In the genomic region with DNA sequence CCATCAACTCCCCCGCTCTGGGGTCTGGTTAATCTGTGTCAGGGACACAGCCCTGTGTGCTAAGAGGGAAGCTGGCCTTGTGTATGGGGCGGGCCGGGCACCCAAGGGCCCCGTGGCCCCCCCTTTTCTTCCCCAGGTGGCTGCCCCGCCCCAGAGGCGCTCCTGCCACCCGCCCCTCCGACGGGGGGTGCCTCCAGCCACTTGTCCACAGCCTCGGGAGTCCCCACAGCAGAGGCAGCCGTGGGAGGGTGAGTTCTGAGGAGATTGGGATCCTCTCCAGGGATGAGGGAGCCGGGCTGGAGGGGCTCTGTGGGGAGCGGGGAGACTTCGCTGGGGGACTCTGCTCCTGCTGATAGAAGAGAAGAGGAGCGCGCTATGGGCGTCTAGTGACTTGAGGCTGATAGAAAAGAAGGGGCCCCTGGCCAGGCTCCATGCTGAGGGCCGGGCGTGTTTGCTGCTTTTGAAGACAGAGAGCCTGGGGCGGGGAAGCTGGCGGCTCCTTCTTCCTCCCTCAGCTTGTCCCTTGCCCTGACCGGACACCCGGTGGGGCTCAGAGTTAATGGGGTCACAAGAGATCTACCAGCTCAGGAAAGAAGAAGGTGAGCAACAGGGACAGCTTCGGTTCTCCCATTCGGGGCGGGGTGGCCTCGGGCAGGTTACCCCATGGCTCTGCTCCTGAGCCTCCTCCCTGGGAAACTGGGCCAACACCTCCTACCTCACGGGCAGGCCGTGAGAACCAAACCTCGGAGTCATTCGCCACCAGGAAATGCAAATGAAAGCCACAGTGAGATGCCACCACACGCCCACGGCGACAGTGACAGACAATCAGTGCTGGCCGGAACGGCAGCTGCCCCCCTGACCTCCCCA, we compare ENCODE assay signal across 10 cellular contexts.
A peak's percentile ranks its signal among the peaks of the same experiment; 100 is the strongest.
DNase-seq lines count a peak whose midpoint lies in the region; FAIRE-seq and TF ChIP-seq lines count a peak whose summit lies in the region.
"Had no signal": no experiment of that assay in that cellular context is flagged by ENCODE, and none has a peak within 500 bp of the region (broad histone marks: within the 10 kb centered on the region; RNA-seq: fewer than 3 reads in every experiment).

No MANE protein-coding gene starts in this region.

- peaks cover 9% of the 10 kb centered on the region for H3K27me3 Mint-ChIP-seq in T-helper 2 cell treated with Interferon-gamma antibody and Interleukin-4, amounts not matched to agents 5 μg/mL and 100 μg/mL, for 36 hours (ENCODE audit: low read depth)

- peak overlapping the region; percentile 98 for H3K27ac Mint-ChIP-seq in T-helper 2 cell treated with Interferon-gamma antibody and Interleukin-4, amounts not matched to agents 5 μg/mL and 100 μg/mL, for 36 hours

- TF ChIP-seq CTCF in breast epithelium (IDR thresholded peaks at IDR 0.05), result no peak
- no peak for TF ChIP-seq CTCF in esophagus muscularis mucosa (IDR thresholded peaks at IDR 0.05)

- TF ChIP-seq EP300 in esophagus muscularis mucosa (IDR thresholded peaks at IDR 0.05), result no peak

- peaks cover 1% of the 10 kb centered on the region for H3K36me3 Mint-ChIP-seq in T-helper 2 cell treated with Interferon-gamma antibody and Interleukin-4, amounts not matched to agents 5 μg/mL and 100 μg/mL, for 36 hours (ENCODE audit: low read depth)

- H3K9me3 ChIP-seq in breast epithelium (no peaks in the 10 kb centered on the region), esophagus muscularis mucosa (no peaks in the 10 kb centered on the region)

- H3K27ac ChIP-seq in breast epithelium, result peak overlapping the region; percentile 69 to 79
- no peak overlapping the region for H3K27ac ChIP-seq in esophagus muscularis mucosa (replicated peaks in 1 of 4)

- no peaks in the 10 kb centered on the region for H3K9me3 Mint-ChIP-seq in T-helper 2 cell treated with Interferon-gamma antibody and Interleukin-4, amounts not matched to agents 5 μg/mL and 100 μg/mL, for 36 hours
- H3K9me3 Mint-ChIP-seq: naive B cell had no signal

- FAIRE-seq in GM18507 (lab: Jason Lieb, UNC), result peak; percentile 59
- FAIRE-seq: TTC549 had no signal

- H3K4me3 Mint-ChIP-seq in T-helper 2 cell treated with Interferon-gamma antibody and Interleukin-4, amounts not matched to agents 5 μg/mL and 100 μg/mL, for 36 hours, result peak overlapping the region; percentile 88

- intact Hi-C loops in breast epithelium (cut with DNase I; ENCODE audit: low total_unique reads), result no loop called here
- intact Hi-C loops in esophagus muscularis mucosa (cut with DNase I), result no loop called here

- H3K27me3 ChIP-seq in breast epithelium, result no peaks in the 10 kb centered on the region
- H3K27me3 ChIP-seq in esophagus muscularis mucosa, result peaks cover 0 to 29% (median 0%) of the 10 kb centered on the region in 4 donors

- H3K36me3 ChIP-seq in breast epithelium (no peaks in the 10 kb centered on the region), esophagus muscularis mucosa (no peaks in the 10 kb centered on the region)

- TF ChIP-seq POLR2A in breast epithelium (IDR thresholded peaks at IDR 0.05) (no peak), esophagus muscularis mucosa (IDR thresholded peaks at IDR 0.05; ENCODE audit: low read depth) (no peak)

- peak overlapping the region in 2 of 3 donors; percentile 36 to 57 for H3K4me3 ChIP-seq in breast epithelium
- H3K4me3 ChIP-seq in esophagus muscularis mucosa, result no peak overlapping the region

- H3K4me1 Mint-ChIP-seq in T-helper 2 cell treated with Interferon-gamma antibody and Interleukin-4, amounts not matched to agents 5 μg/mL and 100 μg/mL, for 36 hours (ENCODE audit: low read depth), result peaks cover 42% of the 10 kb centered on the region

- WGBS in esophagus muscularis mucosa, result 85% methylated on average over 35 of the region's 36 CpGs

- DNase-seq in GM18507 (ENCODE audit: extremely low spot score, insufficient read length, low read depth), result no peak
- DNase-seq in T-helper 2 cell treated with Interferon-gamma antibody and Interleukin-4, amounts not matched to agents 5 μg/mL and 100 μg/mL, for 36 hours (ENCODE audit: low spot score), result peak; percentile 67
- peak; percentile 63 to 81 for DNase-seq in breast epithelium (ENCODE audit: low spot score in 2 of 2)
- DNase-seq in stimulated activated CD4-positive, alpha-beta T cell treated with anti-CD3 and anti-CD28 coated beads, Interleukin-15, amount 100 ng/mL, for 24 hours, result peak; percentile 79
- no peak for DNase-seq in esophagus muscularis mucosa (ENCODE audit: extremely low spot score)
- no peak for DNase-seq in DMS153 treated with DMSO at 0.1 percent for 48 hours (lab: John Stamatoyannopoulos, UW; ENCODE audit: unreplicated experiment)
- DNase-seq in NCI-H2227 treated with DMSO at 0.1 percent for 48 hours (lab: John Stamatoyannopoulos, UW), result no peak
- no peak for DNase-seq in DMS114 treated with DMSO at 0.1 percent for 48 hours (lab: John Stamatoyannopoulos, UW; ENCODE audit: unreplicated experiment)
- DNase-seq: naive B cell had no signal

- H3K4me1 ChIP-seq in breast epithelium (peaks cover 0 to 5% of the 10 kb centered on the region in 2 donors), esophagus muscularis mucosa (peaks cover 19 to 47% (median 42%) of the 10 kb centered on the region in 4 donors)

Comparison
In these comparisons a context has a peak if more than half of its experiments do, and no peak if none do; other contexts are left out.
1. DNase-seq: peak in T-helper 2 cell treated with Interferon-gamma antibody and Interleukin-4, amounts not matched to agents 5 μg/mL and 100 μg/mL, for 36 hours (single experiment), breast epithelium (2 of 2) and stimulated activated CD4-positive, alpha-beta T cell treated with anti-CD3 and anti-CD28 coated beads, Interleukin-15, amount 100 ng/mL, for 24 hours (single experiment); none in GM18507 (single experiment), esophagus muscularis mucosa (single experiment), DMS153 treated with DMSO at 0.1 percent for 48 hours (single experiment), NCI-H2227 treated with DMSO at 0.1 percent for 48 hours (single experiment) and DMS114 treated with DMSO at 0.1 percent for 48 hours (single experiment).
2. H3K27ac ChIP-seq: peak in breast epithelium (2 of 2); none in esophagus muscularis mucosa (0 of 4).
3. H3K4me3 ChIP-seq: peak in breast epithelium (2 of 3); none in esophagus muscularis mucosa (0 of 4).